Comparison of ENCODE assay signal across 8 cellular contexts in the genomic region with DNA sequence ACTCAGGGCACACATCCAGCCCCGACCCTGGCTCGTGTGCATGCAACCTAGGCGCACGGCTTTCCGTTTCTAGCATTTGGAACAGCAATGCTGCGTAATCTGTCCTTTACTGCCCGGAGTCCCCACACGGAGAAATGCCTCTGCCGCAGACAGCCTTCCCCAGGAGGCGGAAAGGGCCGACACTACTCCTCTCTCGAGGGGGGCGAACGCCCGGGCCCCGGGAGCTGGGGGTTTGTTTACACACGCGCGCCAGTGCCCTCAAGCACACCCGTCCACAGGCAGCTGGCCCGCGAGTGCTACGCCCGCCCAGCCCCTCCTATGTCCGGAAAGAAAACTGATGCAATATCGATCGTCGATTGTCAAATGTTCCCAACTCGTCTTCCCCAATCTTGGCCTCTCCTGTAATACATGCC. TPM values are rescaled to one million over a fixed set of nuclear protein-coding genes. Genes with fewer than 3 reads are reported as not detected.
A peak's percentile ranks its signal among the peaks of the same experiment; 100 is the strongest.
DNase-seq lines count a peak whose midpoint lies in the region; ATAC-seq, FAIRE-seq and TF ChIP-seq lines count a peak whose summit lies in the region.

No MANE protein-coding gene starts in this region.

- no peak for TF ChIP-seq CTCF in bronchial epithelial cell (IDR thresholded peaks at IDR 0.05; ENCODE audit: insufficient read depth, low read length, severe bottlenecking)

- peak; percentile 70 for DNase-seq in ELR (ENCODE audit: low read depth)
- no peak for DNase-seq in bronchial epithelial cell (ENCODE audit: low read depth)
- DNase-seq in kidney tubule cell (ENCODE audit: low spot score) = peak; percentile 55
- peak; percentile 30 to 48 for DNase-seq in stimulated activated CD4-positive, alpha-beta T cell treated with anti-CD3 and anti-CD28 coated beads, Interleukin-1b, Interleukin-23, amount 100 ng/mL, for 4 hours (ENCODE audit: low read depth in 2 of 2)
- DNase-seq in GM19240 (ENCODE audit: insufficient read length, low spot score) = no peak

- H3K27ac Mint-ChIP-seq in T-helper 1 cell treated with Interleukin-12 subunit alpha and Interleukin-12 subunit beta and Interleukin-4 antibody, amounts not matched to agents 30 μg/mL and 1 μg/mL, for 36 hours = peak overlapping the region; percentile 97

- peaks cover 45% of the 10 kb centered on the region for H3K36me3 ChIP-seq in KOPT-K1 (ENCODE audit: insufficient read depth, low read length)
- peaks cover 30% of the 10 kb centered on the region for H3K36me3 ChIP-seq in bronchial epithelial cell (ENCODE audit: control insufficient read depth, insufficient read depth, low read length)

- no peaks in the 10 kb centered on the region for H3K9me3 Mint-ChIP-seq in T-helper 1 cell treated with Interleukin-12 subunit alpha and Interleukin-12 subunit beta and Interleukin-4 antibody, amounts not matched to agents 30 μg/mL and 1 μg/mL, for 36 hours

- peak overlapping the region; percentile 63 for H3K4me3 ChIP-seq in bronchial epithelial cell (ENCODE audit: low read depth, low read length)

- peak overlapping the region; percentile 88 for H3K4me3 Mint-ChIP-seq in T-helper 1 cell treated with Interleukin-12 subunit alpha and Interleukin-12 subunit beta and Interleukin-4 antibody, amounts not matched to agents 30 μg/mL and 1 μg/mL, for 36 hours

- H3K36me3 Mint-ChIP-seq in T-helper 1 cell treated with Interleukin-12 subunit alpha and Interleukin-12 subunit beta and Interleukin-4 antibody, amounts not matched to agents 30 μg/mL and 1 μg/mL, for 36 hours (ENCODE audit: low read depth) = peaks cover 46% of the 10 kb centered on the region

- no peak for FAIRE-seq in bronchial epithelial cell (lab: Jason Lieb, UNC)

- peak; percentile 8 for ATAC-seq in GM21717 (IDR thresholded peaks at IDR 0.05; ENCODE audit: unreplicated experiment)

- H3K27me3 ChIP-seq in bronchial epithelial cell (ENCODE audit: control insufficient read depth, insufficient read depth, low read length) = no peaks in the 10 kb centered on the region

- H3K9me3 ChIP-seq in KOPT-K1 (ENCODE audit: insufficient read depth, low read length, poor library complexity, severe bottlenecking) = no peaks in the 10 kb centered on the region

- peak overlapping the region; percentile 94 for H3K27ac ChIP-seq in KOPT-K1 (ENCODE audit: low read depth, low read length, poor library complexity, severe bottlenecking)

- peaks cover 54% of the 10 kb centered on the region for H3K4me1 Mint-ChIP-seq in T-helper 1 cell treated with Interleukin-12 subunit alpha and Interleukin-12 subunit beta and Interleukin-4 antibody, amounts not matched to agents 30 μg/mL and 1 μg/mL, for 36 hours (ENCODE audit: low read depth)

- no peaks in the 10 kb centered on the region for H3K27me3 Mint-ChIP-seq in T-helper 1 cell treated with Interleukin-12 subunit alpha and Interleukin-12 subunit beta and Interleukin-4 antibody, amounts not matched to agents 30 μg/mL and 1 μg/mL, for 36 hours (ENCODE audit: low read depth)

RNA-seq across cellular contexts. Expression of gene SLC38A2, which starts 0.8 kb away (rescaled TPM):
- 530 and 1,114 TPM in 2 replicates for total RNA-seq in bronchial epithelial cell

Comparison
In these comparisons a context has a peak if more than half of its experiments do, and no peak if none do; other contexts are left out.
1. DNase-seq: peak in ELR (single experiment), kidney tubule cell (single experiment) and stimulated activated CD4-positive, alpha-beta T cell treated with anti-CD3 and anti-CD28 coated beads, Interleukin-1b, Interleukin-23, amount 100 ng/mL, for 4 hours (2 of 2); none in bronchial epithelial cell (single experiment) and GM19240 (single experiment).